Comparison of ENCODE assay signal across 22 cellular contexts in genomic region chr3:42663581-42664442, GRCh38. TPM values are rescaled to one million over a fixed set of nuclear protein-coding genes. Genes with fewer than 3 reads are reported as not detected.
A peak's percentile ranks its signal among the peaks of the same experiment; 100 is the strongest.
DNase-seq lines count a peak whose midpoint lies in the region; ATAC-seq, FAIRE-seq and TF ChIP-seq lines count a peak whose summit lies in the region.
"Had no signal": no experiment of that assay in that cellular context is flagged by ENCODE, and none has a peak within 500 bp of the region (broad histone marks: within the 10 kb centered on the region; RNA-seq: fewer than 3 reads in every experiment).

No MANE protein-coding gene starts in this region.

- no peak overlapping the region for H3K27ac Mint-ChIP-seq in GM23338
- H3K27ac Mint-ChIP-seq in stimulated activated memory B cell treated with anti-CD40 and anti-IgM and Interleukin-4, amounts not matched to agents 10 μg/mL and 1 μg/mL and 100 μg/mL, for 72 hours: peak overlapping the region; percentile 74
- H3K27ac Mint-ChIP-seq: activated CD4-positive, alpha-beta T cell treated with anti-CD3 and anti-CD28 coated beads, Interleukin-2, amount 10 ng/mL, durations not matched to agents 24 days and 14 days; activated T-cell treated with anti-CD3 and anti-CD28 coated beads, Interleukin-2, amount 50 U/mL, for 24 hours; CD4-positive, alpha-beta T cell had no signal

- no peaks in the 10 kb centered on the region for H3F3A ChIP-seq in GM23338 (replicated peaks; ENCODE audit: low read depth)

- POLR2A ChIA-PET in GM12878 (lab: Charles Lee): no interaction called here

- no peaks in the 10 kb centered on the region for H3K27me3 ChIP-seq in GM23338 (ENCODE audit: insufficient read depth)
- H3K27me3 ChIP-seq in GM12878 (replicated peaks in 1 of 2; ENCODE audit: control insufficient read depth in 2 of 2, insufficient read depth in 2 of 2, low read length in 1 of 2): no peaks in the 10 kb centered on the region

- H3K36me3 ChIP-seq in GM23338 (ENCODE audit: insufficient read depth) (no peaks in the 10 kb centered on the region), GM12878 (ENCODE audit: control insufficient read depth in 2 of 2, insufficient read depth in 2 of 2, low read length in 1 of 2) (no peaks in the 10 kb centered on the region; a peak in 1 of 4 replicates)

- 26% methylated on average over 37 of the region's 39 CpGs for WGBS in GM12878 (ENCODE audit: insufficient coverage, insufficient replicate concordance, low lambda C conversion rate, missing lambda C conversion rate)

- peaks cover 5% of the 10 kb centered on the region; the same call in 2 of the 3 replicates for H3K36me3 Mint-ChIP-seq in GM23338 (ENCODE audit: low read depth)
- H3K36me3 Mint-ChIP-seq in stimulated activated memory B cell treated with anti-CD40 and anti-IgM and Interleukin-4, amounts not matched to agents 10 μg/mL and 1 μg/mL and 100 μg/mL, for 72 hours: no peaks in the 10 kb centered on the region
- H3K36me3 Mint-ChIP-seq in activated T-cell treated with anti-CD3 and anti-CD28 coated beads, Interleukin-2, amount 50 U/mL, for 4 hours (ENCODE audit: insufficient read depth): no peaks in the 10 kb centered on the region

- no peaks in the 10 kb centered on the region; the same call in 2 of the 3 replicates for H3K9me3 ChIP-seq in GM12878 (replicated peaks; ENCODE audit: control insufficient read depth, insufficient read depth, low read length)

- no peak overlapping the region for H3K4me3 Mint-ChIP-seq in GM23338
- H3K4me3 Mint-ChIP-seq in stimulated activated memory B cell treated with anti-CD40 and anti-IgM and Interleukin-4, amounts not matched to agents 10 μg/mL and 1 μg/mL and 100 μg/mL, for 72 hours: peak overlapping the region; percentile 66
- H3K4me3 Mint-ChIP-seq in activated T-cell treated with anti-CD3 and anti-CD28 coated beads, Interleukin-2, amount 50 U/mL, for 4 hours: no peak overlapping the region
- H3K4me3 Mint-ChIP-seq: activated CD4-positive, alpha-beta T cell treated with anti-CD3 and anti-CD28 coated beads, Interleukin-2, amount 10 ng/mL, durations not matched to agents 24 days and 14 days; activated T-cell treated with anti-CD3 and anti-CD28 coated beads, Interleukin-2, amount 50 U/mL, for 24 hours; CD4-positive, alpha-beta T cell; central memory CD8-positive, alpha-beta T cell; neural crest cell had no signal

- TF ChIP-seq CTCF in GM23338 (conservative IDR thresholded peaks at IDR 0.05; ENCODE audit: low read depth in 2 of 2): no peak
- TF ChIP-seq CTCF in GM12878 (IDR thresholded peaks at IDR 0.05 in 2 of 3, conservative IDR thresholded peaks at IDR 0.05 in 1 of 3; ENCODE audit: control insufficient read depth in 2 of 3, extremely low read depth in 1 of 3, insufficient read depth in 1 of 3, low read depth in 3 of 3, low read length in 3 of 3): no peak

- peaks cover 4% of the 10 kb centered on the region for H3K27me3 Mint-ChIP-seq in GM23338 (ENCODE audit: insufficient read depth, low read depth, poor library complexity)
- no peaks in the 10 kb centered on the region for H3K27me3 Mint-ChIP-seq in stimulated activated memory B cell treated with anti-CD40 and anti-IgM and Interleukin-4, amounts not matched to agents 10 μg/mL and 1 μg/mL and 100 μg/mL, for 72 hours
- no peaks in the 10 kb centered on the region for H3K27me3 Mint-ChIP-seq in activated T-cell treated with anti-CD3 and anti-CD28 coated beads, Interleukin-2, amount 50 U/mL, for 4 hours (ENCODE audit: low read depth)
- H3K27me3 Mint-ChIP-seq: activated CD4-positive, alpha-beta T cell treated with anti-CD3 and anti-CD28 coated beads, Interleukin-2, amount 10 ng/mL, durations not matched to agents 24 days and 14 days; activated T-cell treated with anti-CD3 and anti-CD28 coated beads, Interleukin-2, amount 50 U/mL, for 24 hours; CD4-positive, alpha-beta T cell had no signal

- RAD21 ChIA-PET in GM12878 (lab: Charles Lee; ENCODE audit: unreplicated experiment): no interaction called here

- H2AFZ ChIP-seq in GM23338 (no peak overlapping the region), GM12878 (ENCODE audit: control insufficient read depth, low read depth, low read length) (peak overlapping the region; percentile 73)

- no peak for TF ChIP-seq EP300 in GM12878 (IDR thresholded peaks at IDR 0.05; ENCODE audit: borderline replicate concordance in 1 of 2, control insufficient read depth in 1 of 2, low read depth in 2 of 2, low read length in 2 of 2)

- DNase-seq in DMS53 (lab: John Stamatoyannopoulos, UW) (peak; percentile 51), DMS53 treated with DMSO at 0.1 percent for 48 hours (lab: John Stamatoyannopoulos, UW; ENCODE audit: unreplicated experiment) (no peak), GM23338 (ENCODE audit: low spot score) (no peak), GM12878 (ENCODE audit: low read depth, low spot score) (no peak)
- DNase-seq in activated T-cell treated with anti-CD3 and anti-CD28 coated beads, Interleukin-2, amount 50 U/mL, for 4 hours: no peak
- DNase-seq: activated CD4-positive, alpha-beta T cell treated with anti-CD3 and anti-CD28 coated beads, Interleukin-2, amount 10 ng/mL, durations not matched to agents 24 days and 14 days; activated T-cell treated with anti-CD3 and anti-CD28 coated beads, Interleukin-2, amount 50 U/mL, for 24 hours; foreskin fibroblast; Kasumi-1; NK-92 treated with Interleukin-12 subunit alpha and Interleukin-12 subunit beta, amount 100 ng/mL, for 24 hours; SHP77; T-helper 9 cell had no signal

- intact Hi-C loops in GM12878 (cut with micrococcal nuclease; ENCODE audit: unreplicated experiment): no loop called here

- TF ChIP-seq RAD21 in GM12878 (IDR thresholded peaks at IDR 0.05; ENCODE audit: insufficient read depth, low read depth, low read length): no peak

- no peaks in the 10 kb centered on the region for H3K79me2 ChIP-seq in GM23338 (replicated peaks; ENCODE audit: insufficient read depth)
- no peaks in the 10 kb centered on the region for H3K79me2 ChIP-seq in GM12878 (ENCODE audit: control insufficient read depth, insufficient read depth, low read length)

- ATAC-seq in GM23338: peak; percentile 11
- ATAC-seq in GM12878: peak; percentile 59
- ATAC-seq in stimulated activated memory B cell treated with anti-CD40 and anti-IgM and Interleukin-4, amounts not matched to agents 10 μg/mL and 1 μg/mL and 100 μg/mL, for 72 hours: peak; percentile 64
- no peak for ATAC-seq in GM21786 (IDR thresholded peaks at IDR 0.05; ENCODE audit: unreplicated experiment)
- no peak for ATAC-seq in GM19324 (IDR thresholded peaks at IDR 0.05; ENCODE audit: low FRiP score, unreplicated experiment)
- ATAC-seq in activated T-cell treated with anti-CD3 and anti-CD28 coated beads, Interleukin-2, amount 50 U/mL, for 4 hours: no peak

- TF ChIP-seq POLR2A in GM12878 (IDR thresholded peaks at IDR 0.05; ENCODE audit: low read depth, low read length): peak; percentile 50; the same call in 1 of the 2 replicates

- H3K4me1 Mint-ChIP-seq in GM23338: peaks cover 9% of the 10 kb centered on the region; the same call in 2 of the 3 replicates
- peaks cover 11% of the 10 kb centered on the region for H3K4me1 Mint-ChIP-seq in stimulated activated memory B cell treated with anti-CD40 and anti-IgM and Interleukin-4, amounts not matched to agents 10 μg/mL and 1 μg/mL and 100 μg/mL, for 72 hours
- H3K4me1 Mint-ChIP-seq in activated T-cell treated with anti-CD3 and anti-CD28 coated beads, Interleukin-2, amount 50 U/mL, for 4 hours (ENCODE audit: low read depth): no peaks in the 10 kb centered on the region
- H3K4me1 Mint-ChIP-seq: activated CD4-positive, alpha-beta T cell treated with anti-CD3 and anti-CD28 coated beads, Interleukin-2, amount 10 ng/mL, durations not matched to agents 24 days and 14 days; neural crest cell had no signal

- CTCF ChIA-PET in GM12878 (lab: Yijun Ruan, JAX): no interaction called here

- H3K9me3 Mint-ChIP-seq in GM23338: 0 out of 3 replicates have a peak, but pooled peaks cover under 1% of the 10 kb centered on the region
- H3K9me3 Mint-ChIP-seq in stimulated activated memory B cell treated with anti-CD40 and anti-IgM and Interleukin-4, amounts not matched to agents 10 μg/mL and 1 μg/mL and 100 μg/mL, for 72 hours: no peaks in the 10 kb centered on the region
- H3K9me3 Mint-ChIP-seq in activated T-cell treated with anti-CD3 and anti-CD28 coated beads, Interleukin-2, amount 50 U/mL, for 4 hours: peaks cover 2% of the 10 kb centered on the region
- H3K9me3 Mint-ChIP-seq: activated T-cell treated with anti-CD3 and anti-CD28 coated beads, Interleukin-2, amount 50 U/mL, for 24 hours; CD4-positive, alpha-beta T cell; central memory CD8-positive, alpha-beta T cell; neural crest cell had no signal

- FAIRE-seq in GM12878 (lab: Jason Lieb, UNC): no peak

- no peaks in the 10 kb centered on the region for H4K20me1 ChIP-seq in GM23338 (replicated peaks; ENCODE audit: insufficient read depth)
- no peaks in the 10 kb centered on the region for H4K20me1 ChIP-seq in GM12878 (ENCODE audit: control insufficient read depth, insufficient read depth)

- H3K4me1 ChIP-seq in GM23338 (ENCODE audit: insufficient read depth) (no peaks in the 10 kb centered on the region), GM12878 (ENCODE audit: control insufficient read depth, insufficient read depth, low read length) (peaks cover 7% of the 10 kb centered on the region)

- H3K9ac ChIP-seq in GM12878 (ENCODE audit: control insufficient read depth, insufficient read depth, low read length): no peak overlapping the region

- H3K4me2 ChIP-seq in GM23338 (no peak overlapping the region), GM12878 (ENCODE audit: control insufficient read depth, insufficient read depth) (peak overlapping the region; percentile 54)

- in situ Hi-C loops in GM12878 (cut with MboI): no loop called here

- BruUV-seq in GM12878 (replicated peaks; lab: Mats Ljungman, UMichigan): no TSS peak

- H3K4me3 ChIP-seq in GM23338 (no peak overlapping the region), GM12878 (no peak overlapping the region)

- H3K9me2 ChIP-seq in GM23338 (ENCODE audit: insufficient read depth): no peaks in the 10 kb centered on the region

- H3K27ac ChIP-seq in GM23338 (ENCODE audit: low read depth) (no peak overlapping the region), GM12878 (ENCODE audit: control insufficient read depth, insufficient read depth) (no peak overlapping the region)
- H3K27ac ChIP-seq: 22Rv1 had no signal

- SMC1A ChIA-PET in GM12878 (lab: Charles Lee; ENCODE audit: uncharacterized antibody, unreplicated experiment): no interaction called here

RNA-seq across cellular contexts. Expression of gene ZBTB47, which starts 10.3 kb away (rescaled TPM):
- 2.8 and 2.9 TPM in 2 replicates for total RNA-seq in GM23338 (2014; rRNA removed; shearing (Covaris generic))
- polyA plus RNA-seq in GM23338 (2016; fragmentation: Nextera tagmentation; extraction: Ambion mirVana) (0.48 and 0.63 TPM in 2 replicates), GM12878 (2011; rRNA removed) (0.37 and 0.92 TPM in 2 replicates), GM12878 (2014; fragmentation: Illumina TruSeq; extraction: Trizol) (0.49 and 1.1 TPM in 2 replicates), GM12878 (2014; fragmentation: Nextera tagmentation; extraction: Ambion mirVana) (under 1 TPM in 1 of 2 experiments, not detected in 1; 0.04 TPM), GM12878 (2014; rRNA removed) (2.0 and 2.3 TPM in 2 replicates), GM12878 (2016; fragmentation: Nextera tagmentation; extraction: Ambion mirVana) (under 1 TPM; 0.06 to 0.12 TPM)
- total RNA-seq in GM12878 (2013; cell fraction: nucleolus; rRNA removed): 6.0 and 7.1 TPM in 2 replicates
- total RNA-seq in GM12878 (2014; rRNA removed) (3.1 TPM in 2 replicates), GM12878 (2014; rRNA removed; fragmentation: Illumina TruSeq; extraction: Trizol) (1.0 TPM in 2 replicates), GM12878 (2021) (3.1 and 3.4 TPM in 2 replicates)
- polyA plus RNA-seq in GM12878 (2011; ENCODE audit: low read depth): 0.79 TPM
- polyA plus RNA-seq in GM12878 (2011; cell fraction: cytosol; rRNA removed): 1.1 and 1.6 TPM in 2 replicates
- 4.2 and 4.7 TPM in 2 replicates for polyA plus RNA-seq in GM12878 (2011; cell fraction: nucleus; rRNA removed)
- 1.7 and 2.0 TPM in 2 replicates for polyA plus RNA-seq in GM12878 (2012)
- 1.7 and 3.1 TPM in 2 replicates for polyA minus RNA-seq in GM12878 (2011; rRNA and poly(A)+ RNA removed)
- polyA minus RNA-seq in GM12878 (2011; cell fraction: cytosol; rRNA and poly(A)+ RNA removed): 0.67 and 0.73 TPM in 2 replicates
- 1.9 and 4.0 TPM in 2 replicates for polyA minus RNA-seq in GM12878 (2011; cell fraction: nucleus; rRNA and poly(A)+ RNA removed)
- total RNA-seq in activated T-cell treated with anti-CD3 and anti-CD28 coated beads, Interleukin-2, amount 50 U/mL, for 4 hours: under 1 TPM; 0.26 to 0.79 (median 0.56) TPM

RNA-seq across cellular contexts. Expression of gene KLHL40, which starts 21.5 kb away (rescaled TPM):
- not detected in 2 replicates for total RNA-seq in GM23338 (2014; rRNA removed; shearing (Covaris generic))
- polyA plus RNA-seq in GM23338 (2016; fragmentation: Nextera tagmentation; extraction: Ambion mirVana): not detected in 2 replicates
- not detected in 2 replicates for total RNA-seq in GM12878 (2013; cell fraction: nucleolus; rRNA removed)
- total RNA-seq in GM12878 (2014; rRNA removed): not detected in 2 replicates
- total RNA-seq in GM12878 (2014; rRNA removed; fragmentation: Illumina TruSeq; extraction: Trizol): not detected in 2 replicates
- total RNA-seq in GM12878 (2021): not detected in 2 replicates
- polyA plus RNA-seq in GM12878 (2011; ENCODE audit: low read depth): not detected
- not detected in 2 replicates for polyA plus RNA-seq in GM12878 (2011; rRNA removed)
- polyA plus RNA-seq in GM12878 (2011; cell fraction: cytosol; rRNA removed): not detected in 2 replicates
- not detected in 2 replicates for polyA plus RNA-seq in GM12878 (2011; cell fraction: nucleus; rRNA removed)
- not detected in 2 replicates for polyA plus RNA-seq in GM12878 (2012)
- polyA plus RNA-seq in GM12878 (2014; fragmentation: Illumina TruSeq; extraction: Trizol): not detected in 2 replicates
- not detected for polyA plus RNA-seq in GM12878 (2014; fragmentation: Nextera tagmentation; extraction: Ambion mirVana)
- polyA plus RNA-seq in GM12878 (2014; rRNA removed): not detected in 2 replicates
- not detected for polyA plus RNA-seq in GM12878 (2016; fragmentation: Nextera tagmentation; extraction: Ambion mirVana)
- not detected in 2 replicates for polyA minus RNA-seq in GM12878 (2011; rRNA and poly(A)+ RNA removed)
- not detected in 2 replicates for polyA minus RNA-seq in GM12878 (2011; cell fraction: cytosol; rRNA and poly(A)+ RNA removed)
- not detected in 2 replicates for polyA minus RNA-seq in GM12878 (2011; cell fraction: nucleus; rRNA and poly(A)+ RNA removed)
- not detected for total RNA-seq in activated T-cell treated with anti-CD3 and anti-CD28 coated beads, Interleukin-2, amount 50 U/mL, for 4 hours
- total RNA-seq: activated CD4-positive, alpha-beta T cell treated with anti-CD3 and anti-CD28 coated beads, Interleukin-2, amount 10 ng/mL, durations not matched to agents 24 days and 14 days; CD4-positive, alpha-beta T cell; Daoy; lung microvascular endothelial cell; neural crest cell; temporal lobe had no signal

RNA-seq across cellular contexts. Expression of gene HHATL, which starts 38.8 kb away (rescaled TPM):
- not detected in 2 replicates for total RNA-seq in GM23338 (2014; rRNA removed; shearing (Covaris generic))
- polyA plus RNA-seq in GM23338 (2016; fragmentation: Nextera tagmentation; extraction: Ambion mirVana) (not detected in 2 replicates), GM12878 (2011; rRNA removed) (not detected in 2 replicates), GM12878 (2014; fragmentation: Illumina TruSeq; extraction: Trizol) (not detected in 2 replicates), GM12878 (2014; fragmentation: Nextera tagmentation; extraction: Ambion mirVana) (not detected), GM12878 (2014; rRNA removed) (not detected in 2 replicates), GM12878 (2016; fragmentation: Nextera tagmentation; extraction: Ambion mirVana) (not detected)
- not detected in 2 replicates for total RNA-seq in GM12878 (2013; cell fraction: nucleolus; rRNA removed)
- total RNA-seq in GM12878 (2014; rRNA removed) (not detected in 2 replicates), GM12878 (2014; rRNA removed; fragmentation: Illumina TruSeq; extraction: Trizol) (not detected in 2 replicates), GM12878 (2021) (not detected in 2 replicates)
- not detected for polyA plus RNA-seq in GM12878 (2011; ENCODE audit: low read depth)
- polyA plus RNA-seq in GM12878 (2011; cell fraction: cytosol; rRNA removed): not detected in 2 replicates
- 0.21 TPM in 1 of 2 replicates, not detected in the other for polyA plus RNA-seq in GM12878 (2011; cell fraction: nucleus; rRNA removed)
- polyA plus RNA-seq in GM12878 (2012): not detected in 2 replicates
- polyA minus RNA-seq in GM12878 (2011; rRNA and poly(A)+ RNA removed): not detected in 2 replicates
- polyA minus RNA-seq in GM12878 (2011; cell fraction: cytosol; rRNA and poly(A)+ RNA removed): not detected in 2 replicates
- polyA minus RNA-seq in GM12878 (2011; cell fraction: nucleus; rRNA and poly(A)+ RNA removed): not detected in 2 replicates
- total RNA-seq in activated T-cell treated with anti-CD3 and anti-CD28 coated beads, Interleukin-2, amount 50 U/mL, for 4 hours: not detected
- total RNA-seq: activated CD4-positive, alpha-beta T cell treated with anti-CD3 and anti-CD28 coated beads, Interleukin-2, amount 10 ng/mL, durations not matched to agents 24 days and 14 days; CD4-positive, alpha-beta T cell; Daoy; lung microvascular endothelial cell; neural crest cell; temporal lobe had no signal

Comparison
In these comparisons a context has a peak if more than half of its experiments do, and no peak if none do; other contexts are left out.
1. ATAC-seq: peak in GM23338 (single experiment), GM12878 (single experiment) and stimulated activated memory B cell treated with anti-CD40 and anti-IgM and Interleukin-4, amounts not matched to agents 10 μg/mL and 1 μg/mL and 100 μg/mL, for 72 hours (single experiment); none in GM21786 (single experiment), GM19324 (single experiment) and activated T-cell treated with anti-CD3 and anti-CD28 coated beads, Interleukin-2, amount 50 U/mL, for 4 hours (0 of 2).